Comparison of ENCODE assay signal across 8 cellular contexts in the genomic region with DNA sequence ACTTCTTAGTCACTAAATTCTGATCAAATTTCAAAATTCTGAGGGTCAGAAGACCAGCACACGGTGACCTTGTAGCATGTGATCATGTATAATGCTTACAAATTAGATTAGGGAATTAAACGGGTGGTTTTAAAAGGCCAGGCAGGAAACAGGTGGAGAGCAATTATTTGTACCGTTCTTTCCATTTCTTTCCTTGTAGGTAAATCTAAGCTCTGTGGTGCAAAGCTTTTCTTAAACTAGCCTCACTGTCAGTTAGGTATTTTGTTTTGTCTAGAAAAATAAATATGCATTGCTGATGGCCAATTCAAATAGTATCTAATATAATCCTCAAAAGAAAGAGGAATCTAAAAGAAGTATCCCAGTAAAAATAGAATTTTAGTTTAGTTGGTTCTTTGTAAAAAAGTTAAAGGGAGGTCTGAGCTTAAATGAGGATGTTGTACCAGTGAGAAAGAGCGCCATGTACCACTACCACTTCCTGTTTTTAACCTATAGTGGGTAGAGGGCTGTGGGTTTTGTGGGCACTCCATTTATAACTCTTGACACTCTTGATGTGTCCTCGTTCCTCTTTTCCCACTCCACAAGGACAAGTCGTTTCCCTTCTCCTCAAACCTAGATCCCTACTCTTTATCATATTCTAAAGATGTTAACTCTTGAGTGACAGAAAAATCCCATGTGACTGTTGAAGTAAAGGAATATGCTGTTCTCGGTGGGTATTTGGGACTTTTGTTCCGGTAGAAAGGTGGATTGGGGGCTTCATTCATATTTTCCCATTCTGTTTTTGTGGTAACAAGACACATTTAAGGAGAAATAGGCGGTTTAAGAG. TPM values are rescaled to one million over a fixed set of nuclear protein-coding genes. Genes with fewer than 3 reads are reported as not detected.
A peak's percentile ranks its signal among the peaks of the same experiment; 100 is the strongest.
DNase-seq lines count a peak whose midpoint lies in the region; ATAC-seq and TF ChIP-seq lines count a peak whose summit lies in the region.

No MANE protein-coding gene starts in this region.

- H3K9me3 Mint-ChIP-seq in IgD-negative memory B cell: no peaks in the 10 kb centered on the region
- H3K9me3 Mint-ChIP-seq in activated CD8-positive, alpha-beta T cell treated with anti-CD3 and anti-CD28 coated beads, Interleukin-2, amount 10 ng/mL, durations not matched to agents 7 days and 5 days (ENCODE audit: insufficient read depth): no peaks in the 10 kb centered on the region
- H3K9me3 Mint-ChIP-seq in progenitor cell of endocrine pancreas (ENCODE audit: low read depth): no peaks in the 10 kb centered on the region

- H3K4me3 Mint-ChIP-seq in IgD-negative memory B cell: peak overlapping the region; percentile 45 to 90 (median 82)
- H3K4me3 Mint-ChIP-seq in activated CD8-positive, alpha-beta T cell treated with anti-CD3 and anti-CD28 coated beads, Interleukin-2, amount 10 ng/mL, durations not matched to agents 7 days and 5 days: peak overlapping the region; percentile 61
- H3K4me3 Mint-ChIP-seq in progenitor cell of endocrine pancreas (ENCODE audit: low read depth): no peak overlapping the region

- H3K4me1 Mint-ChIP-seq in IgD-negative memory B cell (peaks cover 82 to 88% (median 82%) of the 10 kb centered on the region in 3 donors), progenitor cell of endocrine pancreas (ENCODE audit: low read depth) (peaks cover 9% of the 10 kb centered on the region)
- peaks cover 95% of the 10 kb centered on the region for H3K4me1 Mint-ChIP-seq in activated CD8-positive, alpha-beta T cell treated with anti-CD3 and anti-CD28 coated beads, Interleukin-2, amount 10 ng/mL, durations not matched to agents 7 days and 5 days (ENCODE audit: low read depth)

- peak overlapping the region; percentile 86 to 99 (median 86) for H3K27ac Mint-ChIP-seq in IgD-negative memory B cell
- peak overlapping the region; percentile 84 for H3K27ac Mint-ChIP-seq in activated CD8-positive, alpha-beta T cell treated with anti-CD3 and anti-CD28 coated beads, Interleukin-2, amount 10 ng/mL, durations not matched to agents 7 days and 5 days
- H3K27ac Mint-ChIP-seq in progenitor cell of endocrine pancreas: peak overlapping the region; percentile 19

- no peak for TF ChIP-seq CTCF in progenitor cell of endocrine pancreas (IDR thresholded peaks at IDR 0.05; ENCODE audit: unreplicated experiment)

- POLR2A ChIA-PET in activated CD8-positive, alpha-beta T cell treated with anti-CD3 and anti-CD28 coated beads, Interleukin-2, amount 10 ng/mL, durations not matched to agents 7 days and 5 days (lab: Charles Lee): interaction anchor here (1.3 to 15.1 kb wide), 6 partner anchors 9 to 1595 kb away, joined by 3 to 345 read pairs (median 8); a partner anchor contains a TSS

- ATAC-seq in GM18498 (IDR thresholded peaks at IDR 0.05; ENCODE audit: unreplicated experiment) (peak; percentile 71), GM21526 (IDR thresholded peaks at IDR 0.05; ENCODE audit: low FRiP score, unreplicated experiment) (peak; percentile 73)
- peak; percentile 8 for ATAC-seq in activated CD8-positive, alpha-beta T cell treated with anti-CD3 and anti-CD28 coated beads, Interleukin-2, amount 10 ng/mL, durations not matched to agents 7 days and 5 days

- CTCF ChIA-PET in activated CD8-positive, alpha-beta T cell treated with anti-CD3 and anti-CD28 coated beads, Interleukin-2, amount 10 ng/mL, durations not matched to agents 7 days and 5 days (lab: Charles Lee): interaction anchor here (0.8 to 4.2 kb wide), 11 partner anchors 8 to 304 kb away, joined by 3 to 31 read pairs (median 4); a partner anchor contains a TSS

- no peaks in the 10 kb centered on the region for H3K27me3 Mint-ChIP-seq in IgD-negative memory B cell
- no peaks in the 10 kb centered on the region for H3K27me3 Mint-ChIP-seq in activated CD8-positive, alpha-beta T cell treated with anti-CD3 and anti-CD28 coated beads, Interleukin-2, amount 10 ng/mL, durations not matched to agents 7 days and 5 days (ENCODE audit: low read depth)
- no peaks in the 10 kb centered on the region for H3K27me3 Mint-ChIP-seq in progenitor cell of endocrine pancreas

- peak; percentile 82 for DNase-seq in activated CD8-positive, alpha-beta T cell treated with anti-CD3 and anti-CD28 coated beads, Interleukin-2, amount 10 ng/mL, durations not matched to agents 7 days and 5 days
- no peak for DNase-seq in progenitor cell of endocrine pancreas (ENCODE audit: low spot score, unreplicated experiment)
- no peak for DNase-seq in NCI-H1092 treated with DMSO at 0.1 percent for 48 hours (lab: John Stamatoyannopoulos, UW)
- DNase-seq in occipital lobe (lab: John Stamatoyannopoulos, UW): no peak
- DNase-seq in retina: no peak

- peaks cover 16% of the 10 kb centered on the region for H3K36me3 Mint-ChIP-seq in IgD-negative memory B cell
- peaks cover 86% of the 10 kb centered on the region for H3K36me3 Mint-ChIP-seq in activated CD8-positive, alpha-beta T cell treated with anti-CD3 and anti-CD28 coated beads, Interleukin-2, amount 10 ng/mL, durations not matched to agents 7 days and 5 days (ENCODE audit: low read depth)
- peaks cover 31% of the 10 kb centered on the region for H3K36me3 Mint-ChIP-seq in progenitor cell of endocrine pancreas (ENCODE audit: insufficient read depth)

RNA-seq across cellular contexts. Expression of a gene that starts 50.9 kb away (rescaled TPM):
- 134 TPM for polyA plus RNA-seq in IgD-negative memory B cell
- 100 to 1,000 TPM; 162 to 168 TPM for total RNA-seq in activated CD8-positive, alpha-beta T cell treated with anti-CD3 and anti-CD28 coated beads, Interleukin-2, amount 10 ng/mL, durations not matched to agents 7 days and 5 days
- total RNA-seq in progenitor cell of endocrine pancreas (144 and 146 TPM in 2 replicates), occipital lobe (310 TPM)

Comparison
In these comparisons a context has a peak if more than half of its experiments do, and no peak if none do; other contexts are left out.
1. ATAC-seq: peak in every context shown above with its lines; median percentile 73 in GM21526; 71 in GM18498; 8 in activated CD8-positive, alpha-beta T cell treated with anti-CD3 and anti-CD28 coated beads, Interleukin-2, amount 10 ng/mL, durations not matched to agents 7 days and 5 days.
2. H3K27ac Mint-ChIP-seq: peak in every context shown above with its lines; median percentile 86 in IgD-negative memory B cell; 84 in activated CD8-positive, alpha-beta T cell treated with anti-CD3 and anti-CD28 coated beads, Interleukin-2, amount 10 ng/mL, durations not matched to agents 7 days and 5 days; 19 in progenitor cell of endocrine pancreas.